ENCODE assay signal across 18 cellular contexts in genomic region chr16:89174877-89175276, GRCh38. TPM values are rescaled to one million over a fixed set of nuclear protein-coding genes. Genes with fewer than 3 reads are reported as not detected.
DNase-seq lines count a peak whose midpoint lies in the region; ATAC-seq and TF ChIP-seq lines count a peak whose summit lies in the region.
"Had no signal": no experiment of that assay in that cellular context is flagged by ENCODE, and none has a peak within 500 bp of the region (broad histone marks: within the 10 kb centered on the region; RNA-seq: fewer than 3 reads in every experiment).

No MANE protein-coding gene starts in this region.

- no peak for TF ChIP-seq POLR2A in gastrocnemius medialis (IDR thresholded peaks at IDR 0.05)
- TF ChIP-seq POLR2A in breast epithelium (IDR thresholded peaks at IDR 0.05), result no peak

- no peak overlapping the region for H3K4me3 Mint-ChIP-seq in activated T-cell treated with anti-CD3 and anti-CD28 coated beads, Interleukin-2, amount 50 U/mL, for 24 hours
- H3K4me3 Mint-ChIP-seq: CD14-positive monocyte had no signal

- H3K36me3 ChIP-seq in BLaER1 (no peaks in the 10 kb centered on the region), MG63 (no peaks in the 10 kb centered on the region), gastrocnemius medialis (no peaks in the 10 kb centered on the region), breast epithelium (no peaks in the 10 kb centered on the region)
- H3K36me3 ChIP-seq: HAP-1 had no signal

- no peaks in the 10 kb centered on the region for H3K9me3 Mint-ChIP-seq in activated T-cell treated with anti-CD3 and anti-CD28 coated beads, Interleukin-2, amount 50 U/mL, for 24 hours
- H3K9me3 Mint-ChIP-seq: IgD-negative memory B cell had no signal

- peaks cover 5% of the 10 kb centered on the region for H3K27me3 Mint-ChIP-seq in activated T-cell treated with anti-CD3 and anti-CD28 coated beads, Interleukin-2, amount 50 U/mL, for 24 hours

- in situ Hi-C loops in gastrocnemius medialis (cut with MboI; ENCODE audit: low sequenced_read_pairs in 4 of 4), result no loop called here

- H3K9me3 ChIP-seq in BLaER1, result no peaks in the 10 kb centered on the region
- H3K9me3 ChIP-seq in MG63, result no peaks in the 10 kb centered on the region
- H3K9me3 ChIP-seq in gastrocnemius medialis, result no peaks in the 10 kb centered on the region
- no peaks in the 10 kb centered on the region for H3K9me3 ChIP-seq in breast epithelium
- H3K9me3 ChIP-seq: HAP-1 had no signal

- no peak overlapping the region for H3K27ac Mint-ChIP-seq in activated T-cell treated with anti-CD3 and anti-CD28 coated beads, Interleukin-2, amount 50 U/mL, for 24 hours
- H3K27ac Mint-ChIP-seq: CD14-positive monocyte had no signal

- H4K20me1 ChIP-seq in BLaER1, result peaks cover 8% of the 10 kb centered on the region; the same call in 1 of the 2 replicates

- H3K27me3 ChIP-seq in BLaER1 (no peaks in the 10 kb centered on the region), MG63 (no peaks in the 10 kb centered on the region), gastrocnemius medialis (peaks cover 2 to 4% (median 3%) of the 10 kb centered on the region in 3 donors), breast epithelium (peaks cover 1 to 39% of the 10 kb centered on the region in 2 donors)

- H3K27ac ChIP-seq in BLaER1, result peak overlapping the region; percentile 85
- H3K27ac ChIP-seq in gastrocnemius medialis, result peak overlapping the region; percentile 91 to 99 (median 96)
- no peak overlapping the region for H3K27ac ChIP-seq in breast epithelium

- 0 out of 2 replicates have a peak overlapping the region, but pooled peaks have one; percentile 31 for H3K4me3 ChIP-seq in BLaER1
- H3K4me3 ChIP-seq in MG63, result no peak overlapping the region
- no peak overlapping the region for H3K4me3 ChIP-seq in fibroblast of the aortic adventitia (ENCODE audit: low read depth, low read length)
- H3K4me3 ChIP-seq in gastrocnemius medialis, result peak overlapping the region in 2 of 4 donors; percentile 28 to 37
- no peak overlapping the region for H3K4me3 ChIP-seq in breast epithelium
- H3K4me3 ChIP-seq: HAP-1 had no signal

- H3K9ac ChIP-seq in BLaER1, result peak overlapping the region; percentile 72

- DNase-seq in MG63 (peak; percentile 82), fibroblast of the aortic adventitia (ENCODE audit: low read depth) (peak; percentile 43), gastrocnemius medialis (no peak), breast epithelium (ENCODE audit: low spot score in 2 of 2) (no peak), C1 segment of cervical spinal cord (lab: John Stamatoyannopoulos, UW) (no peak)
- DNase-seq in activated T-cell treated with anti-CD3 and anti-CD28 coated beads, Interleukin-2, amount 50 U/mL, for 24 hours, result no peak
- DNase-seq: EL, Kasumi-1, MV-4-11, NCI-H1417, NCI-H2029, PC-3 had no signal

- TF ChIP-seq CTCF in fibroblast of the aortic adventitia (IDR thresholded peaks at IDR 0.05; ENCODE audit: insufficient read depth, low read length) (no peak), gastrocnemius medialis (IDR thresholded peaks at IDR 0.05 in 4 of 5, conservative IDR thresholded peaks at IDR 0.05 in 1 of 5) (no peak), breast epithelium (IDR thresholded peaks at IDR 0.05) (no peak)

- no peaks in the 10 kb centered on the region for H3K36me3 Mint-ChIP-seq in activated T-cell treated with anti-CD3 and anti-CD28 coated beads, Interleukin-2, amount 50 U/mL, for 24 hours (ENCODE audit: low read depth)
- H3K36me3 Mint-ChIP-seq: CD14-positive monocyte, IgD-negative memory B cell had no signal

- peak overlapping the region; percentile 93 for H3K4me2 ChIP-seq in BLaER1

- H3K4me1 ChIP-seq in BLaER1 (peaks cover 90% of the 10 kb centered on the region), gastrocnemius medialis (peaks cover 35 to 48% of the 10 kb centered on the region in 2 donors), breast epithelium (peaks cover 0 to 18% of the 10 kb centered on the region in 2 donors)

- intact Hi-C loops in gastrocnemius medialis (cut with DNase I; ENCODE audit: low total_unique reads) (no loop called here), breast epithelium (cut with DNase I; ENCODE audit: low total_unique reads) (loop anchor here (10.0 kb wide), 1 partner anchor 450 kb away; no protein-coding TSS in a partner anchor)

- peaks cover 8% of the 10 kb centered on the region for H3K4me1 Mint-ChIP-seq in activated T-cell treated with anti-CD3 and anti-CD28 coated beads, Interleukin-2, amount 50 U/mL, for 24 hours (ENCODE audit: low read depth)

- ATAC-seq in gastrocnemius medialis, result no peak
- ATAC-seq in GM19452 (IDR thresholded peaks at IDR 0.05; ENCODE audit: unreplicated experiment), result no peak
- ATAC-seq: PC-3 had no signal

RNA-seq across cellular contexts. Expression of gene CDH15, which starts 3.3 kb away (rescaled TPM):
- total RNA-seq in MG63 (2014; rRNA removed; shearing (Covaris generic); ENCODE audit: low replicate concordance), result 1.3 and 4.4 TPM in 2 replicates
- total RNA-seq in fibroblast of the aortic adventitia (ENCODE audit: low replicate concordance) (0.09 TPM in 1 of 2 replicates, not detected in the other), gastrocnemius medialis (10 to 100 TPM; 48.5 to 60.8 (median 51.0) TPM), breast epithelium (not detected)
- total RNA-seq: HT-29 had no signal

RNA-seq across cellular contexts. Expression of gene SLC22A31, which starts 25.5 kb away (rescaled TPM):
- 0.39 and 0.72 TPM in 2 replicates for total RNA-seq in MG63 (2014; rRNA removed; shearing (Covaris generic); ENCODE audit: low replicate concordance)
- total RNA-seq in fibroblast of the aortic adventitia (ENCODE audit: low replicate concordance) (not detected in 2 replicates), gastrocnemius medialis (not detected), breast epithelium (not detected)
- total RNA-seq: HT-29 had no signal

RNA-seq across cellular contexts. Expression of gene ZNF778, which starts 42.6 kb away (rescaled TPM):
- 1.8 and 5.1 TPM in 2 replicates for total RNA-seq in MG63 (2014; rRNA removed; shearing (Covaris generic); ENCODE audit: low replicate concordance)
- total RNA-seq in fibroblast of the aortic adventitia (ENCODE audit: low replicate concordance) (8.0 and 13.8 TPM in 2 replicates), gastrocnemius medialis (10 to 100 TPM; 10.7 to 21.3 (median 17.9) TPM), breast epithelium (10 to 100 TPM; 10.1 to 20.9 (median 12.5) TPM)

Comparison
In these comparisons a context has a peak if more than half of its experiments do, and no peak if none do; other contexts are left out.
1. H3K27ac ChIP-seq: peak in BLaER1 (single experiment) and gastrocnemius medialis (4 of 4); none in breast epithelium (0 of 2).
2. DNase-seq: peak in MG63 (single experiment) and fibroblast of the aortic adventitia (single experiment); none in gastrocnemius medialis (0 of 2), breast epithelium (0 of 2), C1 segment of cervical spinal cord (0 of 14) and activated T-cell treated with anti-CD3 and anti-CD28 coated beads, Interleukin-2, amount 50 U/mL, for 24 hours (single experiment).